In genomic region chr10:1356349-1356748, GRCh38 we compare ENCODE assay signal across 22 cellular contexts.
"Had no signal": no experiment of that assay in that cellular context is flagged by ENCODE, and none has a peak within 500 bp of the region (broad histone marks: within the 10 kb centered on the region; RNA-seq: fewer than 3 reads in every experiment).

No MANE protein-coding gene starts in this region.

- H3K4me3 ChIP-seq: colonic mucosa, esophagus squamous epithelium, gastrocnemius medialis, heart right ventricle, left lung, lower lobe of right lung had no signal

- H3K4me1 ChIP-seq: colonic mucosa, esophagus squamous epithelium, gastrocnemius medialis, heart right ventricle, left lung, lower lobe of right lung had no signal

- H3K9me3 Mint-ChIP-seq: dendritic cell treated with granulocyte-macrophage colony-stimulating factor and Interleukin-4, amounts not matched to agents 40 ng/mL and 50 ng/mL, for 4 days; effector memory CD8-positive, alpha-beta T cell; endodermal cell had no signal

- DNase-seq: colonic mucosa; cortex of kidney; effector CD8-positive, alpha-beta T cell; effector memory CD8-positive, alpha-beta T cell; endodermal cell; erythroblast; esophagus squamous epithelium; foreskin fibroblast; foreskin melanocyte; gastrocnemius medialis; glutamatergic neuron; heart right ventricle; hippocampal formation; left cardiac atrium; left lung; left ventricle myocardium superior; lower lobe of right lung; mesenchymal stem cell; midbrain had no signal

- H3K27ac ChIP-seq: colonic mucosa, epithelial cell of prostate, esophagus squamous epithelium, gastrocnemius medialis, heart right ventricle, left lung, lower lobe of right lung had no signal

- H3K36me3 ChIP-seq: colonic mucosa, esophagus squamous epithelium, gastrocnemius medialis, heart right ventricle, left lung, lower lobe of right lung had no signal

- ATAC-seq: effector memory CD8-positive, alpha-beta T cell; esophagus mucosa; gastrocnemius medialis; heart right ventricle; left cardiac atrium; left lung; left ventricle myocardium superior; lower lobe of right lung had no signal

- H3K9me3 ChIP-seq: colonic mucosa, esophagus squamous epithelium, gastrocnemius medialis, heart right ventricle, left lung, lower lobe of right lung had no signal

- H3K4me3 Mint-ChIP-seq: dendritic cell treated with granulocyte-macrophage colony-stimulating factor and Interleukin-4, amounts not matched to agents 40 ng/mL and 50 ng/mL, for 4 days; effector memory CD8-positive, alpha-beta T cell; endodermal cell had no signal

- H3K27me3 ChIP-seq: colonic mucosa, gastrocnemius medialis had no signal

- H3K27ac Mint-ChIP-seq: dendritic cell treated with granulocyte-macrophage colony-stimulating factor and Interleukin-4, amounts not matched to agents 40 ng/mL and 50 ng/mL, for 4 days; effector memory CD8-positive, alpha-beta T cell; endodermal cell had no signal
